Comparison of ENCODE assay signal across 19 cellular contexts in the genomic region with DNA sequence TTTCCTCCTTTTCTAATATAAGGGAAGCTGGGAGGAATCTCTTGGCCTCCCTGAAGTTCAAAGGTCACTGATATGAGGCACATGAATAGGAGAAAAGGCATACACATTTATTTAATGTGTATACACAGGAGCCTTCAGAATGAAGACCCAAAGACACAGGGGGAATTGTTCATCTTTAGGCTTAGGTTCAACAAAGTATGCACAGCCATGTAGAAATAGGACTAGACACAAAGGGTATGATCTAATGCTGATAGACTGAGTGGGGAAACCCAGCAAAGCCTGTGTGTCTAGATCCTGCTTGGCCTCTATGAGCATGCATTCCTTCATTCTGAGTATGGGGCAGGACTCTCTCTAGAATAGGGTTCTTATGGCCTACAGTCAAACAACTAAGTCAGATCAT.
DNase-seq lines count a peak whose midpoint lies in the region; ATAC-seq and TF ChIP-seq lines count a peak whose summit lies in the region.
"Had no signal": no experiment of that assay in that cellular context is flagged by ENCODE, and none has a peak within 500 bp of the region (broad histone marks: within the 10 kb centered on the region; RNA-seq: fewer than 3 reads in every experiment).

No MANE protein-coding gene starts in this region.

- no peak overlapping the region for H2AFZ ChIP-seq in mammary epithelial cell (ENCODE audit: low read depth, low read length)
- H2AFZ ChIP-seq: neural progenitor cell had no signal

- H3K79me2 ChIP-seq in mammary epithelial cell (ENCODE audit: insufficient read depth, low read length): no peaks in the 10 kb centered on the region

- H4K20me1 ChIP-seq in mammary epithelial cell (ENCODE audit: insufficient read depth, low read length): no peaks in the 10 kb centered on the region

- CTCF ChIA-PET in mammary epithelial cell (lab: Charles Lee; ENCODE audit: low non-redundant PET): no interaction called here

- BruUV-seq in mammary epithelial cell (replicated peaks; lab: Mats Ljungman, UMichigan): no TSS peak

- H3K27me3 ChIP-seq in left ventricle myocardium inferior (ENCODE audit: low read depth) (no peaks in the 10 kb centered on the region), mammary epithelial cell (ENCODE audit: insufficient read depth, low read length) (no peaks in the 10 kb centered on the region), liver (ENCODE audit: control insufficient read depth in 4 of 4, insufficient read depth in 4 of 4, low read length in 3 of 4) (no peaks in the 10 kb centered on the region), upper lobe of right lung (no peaks in the 10 kb centered on the region)
- H3K27me3 ChIP-seq: MG63, neural progenitor cell, SJSA1, testis had no signal

- H3K9me3 ChIP-seq in left ventricle myocardium inferior (replicated peaks) (no peaks in the 10 kb centered on the region), mammary epithelial cell (replicated peaks; ENCODE audit: insufficient read depth, low read length) (no peaks in the 10 kb centered on the region), liver (ENCODE audit: control insufficient read depth in 4 of 4, low read length in 3 of 4) (no peaks in the 10 kb centered on the region), upper lobe of right lung (no peaks in the 10 kb centered on the region)
- H3K9me3 ChIP-seq: MG63, psoas muscle, SJSA1, testis had no signal

- peak overlapping the region; percentile 62 for H3K27ac ChIP-seq in left ventricle myocardium inferior (replicated peaks)
- H3K27ac ChIP-seq in mammary epithelial cell (ENCODE audit: insufficient read depth, low read depth, low read length): no peak overlapping the region
- peak overlapping the region; percentile 61 to 68 for H3K27ac ChIP-seq in liver (ENCODE audit: low read depth in 1 of 2, low read length in 2 of 2)
- H3K27ac ChIP-seq in upper lobe of right lung: peak overlapping the region; percentile 2
- H3K27ac ChIP-seq: neural progenitor cell, psoas muscle, SJSA1 had no signal

- dilution Hi-C loops in mammary epithelial cell (cut with HindIII; ENCODE audit: low sequenced_read_pairs): no loop called here

- TF ChIP-seq CTCF in left ventricle myocardium inferior (IDR thresholded peaks at IDR 0.05; ENCODE audit: borderline replicate concordance) (no peak), mammary epithelial cell (conservative IDR thresholded peaks at IDR 0.05 in 1 of 2, IDR thresholded peaks at IDR 0.05 in 1 of 2; ENCODE audit: extremely low read depth in 1 of 2, insufficient read depth in 1 of 2, low read depth in 1 of 2, low read length in 2 of 2) (no peak), liver (IDR thresholded peaks at IDR 0.05; ENCODE audit: low read depth, low read length, missing input control) (no peak), upper lobe of right lung (IDR thresholded peaks at IDR 0.05) (no peak)

- DNase-seq in left ventricle myocardium inferior (no peak), cardiac septum (ENCODE audit: low spot score) (no peak), mammary epithelial cell (peak; percentile 36), upper lobe of right lung (no peak), GM03348 (ENCODE audit: low spot score) (no peak), NCI-H748 (lab: John Stamatoyannopoulos, UW; ENCODE audit: unreplicated experiment) (no peak), hepatic stellate cell (ENCODE audit: low spot score) (no peak)
- DNase-seq: activated B cell treated with CpG ODN at 0.5 μM for 24 hours; activated effector memory CD4-positive, alpha-beta T cell treated with anti-CD3 and anti-CD28 coated beads, Interleukin-2, amount 50 U/mL, for 16 hours; CD4-positive, alpha-beta memory T cell; cerebellar nuclear complex; effector memory CD4-positive, alpha-beta T cell; MG63; psoas muscle; testis had no signal

- H3K36me3 ChIP-seq in left ventricle myocardium inferior: no peaks in the 10 kb centered on the region
- H3K36me3 ChIP-seq in mammary epithelial cell (ENCODE audit: insufficient read depth, low read length): no peaks in the 10 kb centered on the region
- no peaks in the 10 kb centered on the region for H3K36me3 ChIP-seq in liver (ENCODE audit: control insufficient read depth in 4 of 4, insufficient read depth in 3 of 4, low read depth in 1 of 4, low read length in 3 of 4)
- no peaks in the 10 kb centered on the region for H3K36me3 ChIP-seq in upper lobe of right lung
- H3K36me3 ChIP-seq: MG63, neural progenitor cell, SJSA1 had no signal

- in situ Hi-C loops in mammary epithelial cell (cut with MboI; ENCODE audit: low sequenced_read_pairs in 2 of 2): no loop called here

- H3K4me2 ChIP-seq in mammary epithelial cell (ENCODE audit: insufficient read depth, low read depth, low read length): no peak overlapping the region
- H3K4me2 ChIP-seq: neural progenitor cell had no signal

- no peak for TF ChIP-seq RAD21 in liver (IDR thresholded peaks at IDR 0.05)

- peaks cover 83% of the 10 kb centered on the region for H3K4me1 ChIP-seq in left ventricle myocardium inferior
- peaks cover 53% of the 10 kb centered on the region for H3K4me1 ChIP-seq in mammary epithelial cell (ENCODE audit: insufficient read depth, low read length)
- H3K4me1 ChIP-seq in liver (ENCODE audit: control insufficient read depth in 4 of 4, insufficient read depth in 4 of 4, low read length in 3 of 4): peaks cover 13 to 56% (median 34%) of the 10 kb centered on the region in 4 donors
- peaks cover 36% of the 10 kb centered on the region for H3K4me1 ChIP-seq in upper lobe of right lung

- no peak overlapping the region for H3K4me3 ChIP-seq in left ventricle myocardium inferior
- no peak overlapping the region for H3K4me3 ChIP-seq in mammary epithelial cell (replicated peaks in 1 of 3; ENCODE audit: insufficient read depth in 1 of 3, low read depth in 2 of 3, low read length in 3 of 3)
- no peak overlapping the region for H3K4me3 ChIP-seq in liver (ENCODE audit: low read depth in 1 of 3, low read length in 3 of 3)
- no peak overlapping the region for H3K4me3 ChIP-seq in upper lobe of right lung
- H3K4me3 ChIP-seq: MG63, neural progenitor cell, psoas muscle, SJSA1, testis had no signal

- no peak for ATAC-seq in upper lobe of right lung
- ATAC-seq: HCT116, psoas muscle had no signal

- intact Hi-C loops in left ventricle myocardium inferior (cut with micrococcal nuclease): no loop called here
- intact Hi-C loops in cardiac septum (cut with DNase I): no loop called here
- intact Hi-C loops in mammary epithelial cell (cut with micrococcal nuclease): no loop called here
- intact Hi-C loops in upper lobe of right lung (cut with DNase I): no loop called here

- H3K9ac ChIP-seq in mammary epithelial cell (ENCODE audit: insufficient read depth, low read length) (no peak overlapping the region), liver (ENCODE audit: low read depth in 1 of 2, low read length in 2 of 2) (no peak overlapping the region)
- H3K9ac ChIP-seq: neural progenitor cell had no signal

TF ChIP-seq in liver, 16 proteins besides CTCF, POLR2A, EP300 and RAD21:
- TF ChIP-seq, protein P1, sequence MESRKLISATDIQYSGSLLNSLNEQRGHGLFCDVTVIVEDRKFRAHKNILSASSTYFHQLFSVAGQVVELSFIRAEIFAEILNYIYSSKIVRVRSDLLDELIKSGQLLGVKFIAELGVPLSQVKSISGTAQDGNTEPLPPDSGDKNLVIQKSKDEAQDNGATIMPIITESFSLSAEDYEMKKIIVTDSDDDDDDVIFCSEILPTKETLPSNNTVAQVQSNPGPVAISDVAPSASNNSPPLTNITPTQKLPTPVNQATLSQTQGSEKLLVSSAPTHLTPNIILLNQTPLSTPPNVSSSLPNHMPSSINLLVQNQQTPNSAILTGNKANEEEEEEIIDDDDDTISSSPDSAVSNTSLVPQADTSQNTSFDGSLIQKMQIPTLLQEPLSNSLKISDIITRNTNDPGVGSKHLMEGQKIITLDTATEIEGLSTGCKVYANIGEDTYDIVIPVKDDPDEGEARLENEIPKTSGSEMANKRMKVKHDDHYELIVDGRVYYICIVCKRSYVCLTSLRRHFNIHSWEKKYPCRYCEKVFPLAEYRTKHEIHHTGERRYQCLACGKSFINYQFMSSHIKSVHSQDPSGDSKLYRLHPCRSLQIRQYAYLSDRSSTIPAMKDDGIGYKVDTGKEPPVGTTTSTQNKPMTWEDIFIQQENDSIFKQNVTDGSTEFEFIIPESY (IDR thresholded peaks at IDR 0.05): no peak
- TF ChIP-seq, protein P2, sequence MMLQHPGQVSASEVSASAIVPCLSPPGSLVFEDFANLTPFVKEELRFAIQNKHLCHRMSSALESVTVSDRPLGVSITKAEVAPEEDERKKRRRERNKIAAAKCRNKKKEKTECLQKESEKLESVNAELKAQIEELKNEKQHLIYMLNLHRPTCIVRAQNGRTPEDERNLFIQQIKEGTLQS (IDR thresholded peaks at IDR 0.05): no peak
- TF ChIP-seq MAX (IDR thresholded peaks at IDR 0.05) (no peak), FOXA1 (IDR thresholded peaks at IDR 0.05) (no peak), REST (IDR thresholded peaks at IDR 0.05) (no peak), GABPA (IDR thresholded peaks at IDR 0.05 in 1 of 2, conservative IDR thresholded peaks at IDR 0.05 in 1 of 2) (no peak), NR2F2 (IDR thresholded peaks at IDR 0.05) (no peak)
TF ChIP-seq in liver: peak in this region for 0.
